Comparison of ENCODE assay signal across 21 cellular contexts in genomic region chr20:40241944-40242343, GRCh38.
"Had no signal": no experiment of that assay in that cellular context is flagged by ENCODE, and none has a peak within 500 bp of the region (broad histone marks: within the 10 kb centered on the region; RNA-seq: fewer than 3 reads in every experiment).

No MANE protein-coding gene starts in this region.

- H3K27ac ChIP-seq: epithelial cell of prostate, esophagus squamous epithelium, heart right ventricle, neutrophil, ovary, stomach, thoracic aorta, transverse colon had no signal

- H3K4me3 Mint-ChIP-seq: naive B cell, nephron progenitor cell had no signal

- H3K36me3 Mint-ChIP-seq: naive B cell had no signal

- H3K4me3 ChIP-seq: esophagus squamous epithelium, heart right ventricle, ovary, stomach, thoracic aorta, transverse colon had no signal

- H3K9me3 Mint-ChIP-seq: naive B cell, nephron progenitor cell had no signal

- DNase-seq: effector memory CD4-positive, alpha-beta T cell; esophagus squamous epithelium; foreskin fibroblast; heart right ventricle; hypothalamus; kidney glomerular epithelial cell; mesendoderm; naive B cell; nephron progenitor cell; ovary; small intestine; stimulated activated CD4-positive, alpha-beta T cell treated with anti-CD3 and anti-CD28 coated beads, Interleukin-12 subunit alpha, Interleukin-12 subunit beta, amount 100 ng/mL, for 4 hours; stimulated activated naive CD4-positive, alpha-beta T cell; stomach; substantia nigra; transverse colon had no signal

- ATAC-seq: heart right ventricle, right cardiac atrium had no signal

- H3K9me3 ChIP-seq: esophagus squamous epithelium, heart right ventricle, neutrophil, ovary, stomach, thoracic aorta, transverse colon had no signal

- H3K27ac Mint-ChIP-seq: naive B cell, progenitor cell of endocrine pancreas had no signal

- H3K4me1 ChIP-seq: esophagus squamous epithelium, heart right ventricle, stomach, transverse colon had no signal

- H3K27me3 ChIP-seq: ovary had no signal

- H3K4me1 Mint-ChIP-seq: naive B cell had no signal

- H3K36me3 ChIP-seq: esophagus squamous epithelium, heart right ventricle, neutrophil, ovary, stomach, thoracic aorta, transverse colon had no signal
